ENCODE assay signal across 13 cellular contexts in genomic region chr15:72200395-72201237, GRCh38. TPM values are rescaled to one million over a fixed set of nuclear protein-coding genes. Genes with fewer than 3 reads are reported as not detected.
DNase-seq lines count a peak whose midpoint lies in the region; ATAC-seq and TF ChIP-seq lines count a peak whose summit lies in the region.
"Had no signal": no experiment of that assay in that cellular context is flagged by ENCODE, and none has a peak within 500 bp of the region (broad histone marks: within the 10 kb centered on the region; RNA-seq: fewer than 3 reads in every experiment).

No MANE protein-coding gene starts in this region.

- H3K9me3 ChIP-seq in breast epithelium = no peaks in the 10 kb centered on the region
- no peaks in the 10 kb centered on the region for H3K9me3 ChIP-seq in mammary epithelial cell (replicated peaks; ENCODE audit: insufficient read depth, low read length)
- no peaks in the 10 kb centered on the region for H3K9me3 ChIP-seq in WERI-Rb-1 (ENCODE audit: severe bottlenecking)
- H3K9me3 ChIP-seq in right cardiac atrium (ENCODE audit: control insufficient read depth, low read length) = no peaks in the 10 kb centered on the region
- no peaks in the 10 kb centered on the region for H3K9me3 ChIP-seq in upper lobe of left lung
- H3K9me3 ChIP-seq: left lung, prostate gland had no signal

- no peak for ATAC-seq in right cardiac atrium
- no peak for ATAC-seq in GM18867 (IDR thresholded peaks at IDR 0.05; ENCODE audit: unreplicated experiment)
- ATAC-seq in esophagus mucosa = no peak
- no peak for ATAC-seq in upper lobe of left lung (ENCODE audit: low FRiP score in 2 of 2)

- no peak overlapping the region for H2AFZ ChIP-seq in mammary epithelial cell (ENCODE audit: low read depth, low read length)

- H3K4me1 ChIP-seq in breast epithelium (peaks cover 6 to 12% of the 10 kb centered on the region in 2 donors), mammary epithelial cell (ENCODE audit: insufficient read depth, low read length) (peaks cover 88% of the 10 kb centered on the region), right cardiac atrium (ENCODE audit: control insufficient read depth, insufficient read depth, low read length) (peaks cover 24% of the 10 kb centered on the region), upper lobe of left lung (peaks cover 10 to 53% (median 26%) of the 10 kb centered on the region in 4 donors)
- H3K4me1 ChIP-seq: prostate gland had no signal

- 79% methylated on average over 11 of the region's 15 CpGs for WGBS in mammary epithelial cell (ENCODE audit: low coverage, missing lambda C conversion rate)
- 79% methylated on average over 15 of the region's 15 CpGs for WGBS in right cardiac atrium
- 90 to 92% methylated on average over 8 to 15 of the region's 15 CpGs for WGBS in upper lobe of left lung, 2 donors

- DNase-seq in breast epithelium (ENCODE audit: low spot score in 2 of 2) (no peak), mammary epithelial cell (no peak), WERI-Rb-1 (no peak), right cardiac atrium (no peak), upper lobe of left lung (no peak)
- DNase-seq: NCI-H526 treated with DMSO at 0.1 percent for 48 hours had no signal

- peaks cover 1% of the 10 kb centered on the region for H4K20me1 ChIP-seq in mammary epithelial cell (ENCODE audit: insufficient read depth, low read length)

- no peaks in the 10 kb centered on the region for H3K27me3 ChIP-seq in breast epithelium
- no peaks in the 10 kb centered on the region for H3K27me3 ChIP-seq in mammary epithelial cell (ENCODE audit: insufficient read depth, low read length)
- H3K27me3 ChIP-seq in WERI-Rb-1 (ENCODE audit: insufficient read depth, low read depth, severe bottlenecking) = no peaks in the 10 kb centered on the region
- no peaks in the 10 kb centered on the region for H3K27me3 ChIP-seq in right cardiac atrium (ENCODE audit: control insufficient read depth, insufficient read depth)
- no peaks in the 10 kb centered on the region for H3K27me3 ChIP-seq in upper lobe of left lung

- CTCF ChIA-PET in mammary epithelial cell (lab: Charles Lee; ENCODE audit: low non-redundant PET) = interaction anchor here (0.6 kb wide), 1 partner anchor 676 kb away, joined by 3 read pairs; no protein-coding TSS in a partner anchor

- intact Hi-C loops in breast epithelium (cut with DNase I; ENCODE audit: low total_unique reads) (loop anchor here (10.0 kb wide), 1 partner anchor 74 kb away; the partner anchor contains the start of gene PARP6), mammary epithelial cell (cut with micrococcal nuclease) (no loop called here), right cardiac atrium (cut with DNase I) (loop anchor here in 1 of 4 donors (10.0 kb wide), 1 partner anchor 74 kb away; the partner anchor contains the start of gene PARP6)

- TF ChIP-seq POLR2A in breast epithelium (IDR thresholded peaks at IDR 0.05) (no peak), upper lobe of left lung (IDR thresholded peaks at IDR 0.05) (no peak)

- H3K4me3 ChIP-seq in breast epithelium (no peak overlapping the region), mammary epithelial cell (replicated peaks in 1 of 3; ENCODE audit: insufficient read depth in 1 of 3, low read depth in 2 of 3, low read length in 3 of 3) (no peak overlapping the region), WERI-Rb-1 (ENCODE audit: low read depth, low read length) (no peak overlapping the region), right cardiac atrium (ENCODE audit: low read length) (no peak overlapping the region), upper lobe of left lung (no peak overlapping the region)
- H3K4me3 ChIP-seq: left lung, prostate gland had no signal

- H3K27ac ChIP-seq in breast epithelium (peak overlapping the region; percentile 17 to 63), mammary epithelial cell (ENCODE audit: insufficient read depth, low read depth, low read length) (no peak overlapping the region), WERI-Rb-1 (0 out of 2 replicates have a peak overlapping the region, but pooled peaks have one; percentile 16), right cardiac atrium (ENCODE audit: low read length) (peak overlapping the region; percentile 31), temporal lobe (ENCODE audit: low read depth, low read length) (peak overlapping the region; percentile 4), upper lobe of left lung (peak overlapping the region in 1 of 4 donors; percentile 17)
- H3K27ac ChIP-seq: HL-60 had no signal

- no peak overlapping the region for H3K4me2 ChIP-seq in mammary epithelial cell (ENCODE audit: insufficient read depth, low read depth, low read length)

- TF ChIP-seq EP300 in upper lobe of left lung (IDR thresholded peaks at IDR 0.05) = no peak

- BruUV-seq in mammary epithelial cell (replicated peaks; lab: Mats Ljungman, UMichigan) = no TSS peak

- dilution Hi-C loops in mammary epithelial cell (cut with HindIII; ENCODE audit: low sequenced_read_pairs) = loop anchor here (5.0 kb wide), 1 partner anchor 72 kb away; the partner anchor contains the start of gene PARP6

- peaks cover 49% of the 10 kb centered on the region for H3K79me2 ChIP-seq in mammary epithelial cell (ENCODE audit: insufficient read depth, low read length)

- no peak overlapping the region for H3K9ac ChIP-seq in mammary epithelial cell (ENCODE audit: insufficient read depth, low read length)

- H3K36me3 ChIP-seq in breast epithelium (peaks cover 16% of the 10 kb centered on the region), mammary epithelial cell (ENCODE audit: insufficient read depth, low read length) (peaks cover 57% of the 10 kb centered on the region), WERI-Rb-1 (peaks cover 79% of the 10 kb centered on the region), upper lobe of left lung (peaks cover 39 to 74% (median 70%) of the 10 kb centered on the region in 4 donors)

- no peak for TF ChIP-seq CTCF in breast epithelium (IDR thresholded peaks at IDR 0.05)
- TF ChIP-seq CTCF in mammary epithelial cell (conservative IDR thresholded peaks at IDR 0.05 in 1 of 2, IDR thresholded peaks at IDR 0.05 in 1 of 2; ENCODE audit: extremely low read depth in 1 of 2, insufficient read depth in 1 of 2, low read depth in 1 of 2, low read length in 2 of 2) = no peak
- no peak for TF ChIP-seq CTCF in WERI-Rb-1 (IDR thresholded peaks at IDR 0.05; ENCODE audit: low read depth, low read length)
- TF ChIP-seq CTCF in upper lobe of left lung (IDR thresholded peaks at IDR 0.05) = no peak

- in situ Hi-C loops in mammary epithelial cell (cut with MboI; ENCODE audit: low sequenced_read_pairs in 2 of 2) = no loop called here

RNA-seq across cellular contexts. Expression of gene GRAMD2A, which starts 3.0 kb away (rescaled TPM):
- total RNA-seq in breast epithelium (10 to 100 TPM in 2 of 3 donors, under 1 TPM in 1; 0.16 to 52.5 (median 18.7) TPM), mammary epithelial cell (10 to 100 TPM; 16.0 to 45.0 TPM), right cardiac atrium (under 1 TPM in 3 of 4 donors, not detected in 1; 0.40 to 0.71 (median 0.48) TPM), temporal lobe (0.49 TPM), esophagus mucosa (4.0 TPM), upper lobe of left lung (10 to 100 TPM; 26.7 to 52.4 (median 32.9) TPM)
- polyA plus RNA-seq in mammary epithelial cell (13.0 TPM), right cardiac atrium (0.14 TPM)
- polyA minus RNA-seq in mammary epithelial cell = 14.2 TPM
- total RNA-seq: T-cell had no signal

RNA-seq across cellular contexts. Expression of gene PKM, which starts 30.4 kb away (rescaled TPM):
- total RNA-seq in breast epithelium = 100 to 1,000 TPM; 212 to 476 (median 367) TPM
- total RNA-seq in mammary epithelial cell = 1,000 to 10,000 TPM; 2,783 to 3,063 TPM
- 3,498 TPM for polyA plus RNA-seq in mammary epithelial cell
- polyA minus RNA-seq in mammary epithelial cell = 5,832 TPM
- 1,000 to 10,000 TPM in 2 of 4 donors, 100 to 1,000 TPM in 2; 822 to 1,102 (median 1,021) TPM for total RNA-seq in right cardiac atrium
- 840 TPM for polyA plus RNA-seq in right cardiac atrium
- 253 TPM for total RNA-seq in temporal lobe
- total RNA-seq in esophagus mucosa = 1,103 TPM
- total RNA-seq in upper lobe of left lung = 100 to 1,000 TPM; 278 to 569 (median 393) TPM
